8 cellular contexts compared by ENCODE assay signal in the genomic region with DNA sequence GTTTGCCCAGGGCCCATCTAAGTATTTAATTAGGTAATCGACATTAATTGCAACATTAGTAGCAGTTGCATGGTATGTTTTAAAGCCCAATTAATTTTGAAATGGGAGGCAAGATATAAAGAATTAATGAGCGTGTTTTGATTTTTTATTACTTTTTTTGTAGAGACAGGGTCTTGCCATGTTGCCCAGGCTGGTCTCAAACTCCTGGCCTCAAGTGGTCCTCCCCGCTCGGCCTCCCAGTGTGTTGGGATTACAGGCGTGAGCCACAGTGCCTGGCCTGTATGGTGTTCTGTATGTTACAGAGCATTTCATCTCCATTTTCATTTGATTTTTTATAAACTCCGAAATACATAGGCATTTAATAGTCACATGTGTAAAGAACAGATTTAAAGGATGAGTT. TPM values are rescaled to one million over a fixed set of nuclear protein-coding genes. Genes with fewer than 3 reads are reported as not detected.
DNase-seq lines count a peak whose midpoint lies in the region; ATAC-seq and TF ChIP-seq lines count a peak whose summit lies in the region.

No MANE protein-coding gene starts in this region.

- H2BK15ac ChIP-seq in IMR-90 (ENCODE audit: low read depth, low read length), result no peak overlapping the region

- CTCF ChIA-PET in A673 (lab: Charles Lee), result no interaction called here
- CTCF ChIA-PET in IMR-90 (lab: Yijun Ruan, JAX), result interaction anchor here (0.6 kb wide), 1 partner anchor 10 kb away, joined by 3 read pairs; no protein-coding TSS in a partner anchor

- no peak overlapping the region for H2BK20ac ChIP-seq in IMR-90 (ENCODE audit: low read depth, low read length)

- POLR2A ChIA-PET in A673 (lab: Charles Lee; ENCODE audit: low non-redundant PET), result no interaction called here
- POLR2A ChIA-PET in IMR-90 (lab: Charles Lee; ENCODE audit: unreplicated experiment), result no interaction called here

- intact Hi-C loops in A673 (cut with micrococcal nuclease; ENCODE audit: unreplicated experiment) (loop anchor here (5.0 kb wide), 1 partner anchor 48 kb away; a partner anchor contains a TSS), IMR-90 (cut with micrococcal nuclease) (no loop called here)

- peaks cover under 1 to 34% of the 10 kb centered on the region in 2 experiments for H3K79me1 ChIP-seq in IMR-90 (ENCODE audit: low read depth in 1 of 2, low read length in 2 of 2)

- H3K27ac ChIP-seq in A673 (ENCODE audit: low read depth, low read length, poor library complexity, severe bottlenecking) (peak overlapping the region; percentile 80), IMR-90 (ENCODE audit: insufficient read depth, low read length) (peak overlapping the region; percentile 88), muscle layer of colon (ENCODE audit: low read depth, low read length) (peak overlapping the region; percentile 89)

- H4K5ac ChIP-seq in IMR-90 (ENCODE audit: low read depth, low read length), result peak overlapping the region; percentile 93

- H3K4me1 ChIP-seq in A673 (ENCODE audit: insufficient read depth, low read length, poor library complexity, severe bottlenecking) (peaks cover 5% of the 10 kb centered on the region), IMR-90 (ENCODE audit: control insufficient read depth, insufficient read depth, low read length) (peaks cover 2% of the 10 kb centered on the region; the same call in 1 of the 2 replicates), muscle layer of colon (ENCODE audit: insufficient read depth, low read length) (peaks cover 18% of the 10 kb centered on the region)

- dilution Hi-C loops in IMR-90 (cut with HindIII; ENCODE audit: low sequenced_read_pairs, unreplicated experiment), result no loop called here

- peak overlapping the region; percentile 76 for H3K18ac ChIP-seq in IMR-90 (ENCODE audit: low read depth, low read length)

- peak overlapping the region; percentile 88; the same call in 1 of the 2 replicates for H3K56ac ChIP-seq in IMR-90 (ENCODE audit: extremely low read depth, insufficient read depth, low read length)

- H2AK5ac ChIP-seq in IMR-90 (ENCODE audit: low read depth, low read length), result peak overlapping the region; percentile 97

- H3K4me2 ChIP-seq in IMR-90 (ENCODE audit: low read depth, low read length), result peak overlapping the region; percentile 99

- peak overlapping the region; percentile 99 for H3K4me3 Mint-ChIP-seq in central memory CD8-positive, alpha-beta T cell

- H3K9ac ChIP-seq in IMR-90 (ENCODE audit: low read depth, low read length) (peak overlapping the region; percentile 98), muscle layer of colon (ENCODE audit: low read length) (peak overlapping the region; percentile 95)

- H3K27ac Mint-ChIP-seq in central memory CD8-positive, alpha-beta T cell (ENCODE audit: low read depth), result peak overlapping the region; percentile 97

- no CpG with 5 or more reads among the region's 6 CpGs for WGBS in IMR-90 (ENCODE audit: extremely low coverage in 2 of 2, insufficient read length in 1 of 2), 2 experiments

- peak overlapping the region; percentile 98 for H3K4ac ChIP-seq in IMR-90 (ENCODE audit: low read depth, low read length)

- peaks cover 7% of the 10 kb centered on the region; the same call in 1 of the 2 replicates for H4K20me1 ChIP-seq in IMR-90 (ENCODE audit: insufficient read depth, low read length)

- BruUV-seq in A673 (replicated peaks; lab: Mats Ljungman, UMichigan) (no TSS peak), IMR-90 (replicated peaks; lab: Mats Ljungman, UMichigan) (TSS peak; percentile 41)

- H2BK5ac ChIP-seq in IMR-90 (ENCODE audit: low read depth, low read length, poor library complexity, severe bottlenecking), result peak overlapping the region; percentile 61

- no peaks in the 10 kb centered on the region for H3K27me3 ChIP-seq in A673 (replicated peaks; ENCODE audit: insufficient read depth, low read depth, low read length, poor library complexity)
- no peaks in the 10 kb centered on the region for H3K27me3 ChIP-seq in IMR-90 (ENCODE audit: control insufficient read depth, insufficient read depth, low read length)
- H3K27me3 ChIP-seq in muscle layer of colon (ENCODE audit: control insufficient read depth in 1 of 2, insufficient read depth in 2 of 2, low read length in 2 of 2), result no peaks in the 10 kb centered on the region

- peak overlapping the region; percentile 92 for H4K91ac ChIP-seq in IMR-90 (ENCODE audit: insufficient read depth, low read depth, low read length)

- H3K27me3 Mint-ChIP-seq in central memory CD8-positive, alpha-beta T cell, result no peaks in the 10 kb centered on the region

- peak overlapping the region; percentile 100 for H2AK9ac ChIP-seq in IMR-90 (replicated peaks; ENCODE audit: low read depth, low read length, poor library complexity)

- H3K36me3 ChIP-seq in A673 (ENCODE audit: insufficient read depth, low read length, poor library complexity, severe bottlenecking) (peaks cover 13% of the 10 kb centered on the region), IMR-90 (ENCODE audit: control insufficient read depth, insufficient read depth, low read length) (peaks cover 16% of the 10 kb centered on the region), muscle layer of colon (ENCODE audit: insufficient read depth, low read length) (peaks cover 10% of the 10 kb centered on the region)

- ATAC-seq in IMR-90 (ENCODE audit: low read depth) (no peak), HG03439 (IDR thresholded peaks at IDR 0.05; ENCODE audit: unreplicated experiment) (no peak)
- ATAC-seq in central memory CD8-positive, alpha-beta T cell (replicated peaks; ENCODE audit: extremely low read depth, poor library complexity, severe bottlenecking), result no peak

- no peak for TF ChIP-seq RAD21 in IMR-90 (IDR thresholded peaks at IDR 0.05; ENCODE audit: low read length)

- 0 out of 2 replicates have a peak overlapping the region, but pooled peaks have one; percentile 41 for H2BK120ac ChIP-seq in IMR-90 (ENCODE audit: low read depth, low read length)

- H3K36me3 Mint-ChIP-seq in central memory CD8-positive, alpha-beta T cell (ENCODE audit: insufficient read depth), result peaks cover 29% of the 10 kb centered on the region

- H3K4me3 ChIP-seq in A673 (ENCODE audit: low read depth, low read length, poor library complexity, severe bottlenecking) (peak overlapping the region; percentile 64), IMR-90 (ENCODE audit: insufficient read depth, low read depth, low read length) (peak overlapping the region; percentile 85), muscle layer of colon (ENCODE audit: low read depth in 1 of 2, low read length in 2 of 2) (peak overlapping the region; percentile 97 to 98)

- H3K4me1 Mint-ChIP-seq in central memory CD8-positive, alpha-beta T cell, result peaks cover 32% of the 10 kb centered on the region

- peak overlapping the region; percentile 96 for H3K14ac ChIP-seq in IMR-90 (replicated peaks; ENCODE audit: low read depth, low read length)

- DNase-seq in A673 (ENCODE audit: low spot score), result no peak
- DNase-seq in IMR-90, result no peak
- no peak for DNase-seq in central memory CD8-positive, alpha-beta T cell (ENCODE audit: low spot score in 2 of 2)
- DNase-seq in midbrain (lab: John Stamatoyannopoulos, UW), result no peak
- no peak for DNase-seq in NCI-H345 (lab: John Stamatoyannopoulos, UW)
- no peak for DNase-seq in glomerular visceral epithelial cell (ENCODE audit: extremely low spot score)

- peak overlapping the region; percentile 85 to 97 for H4K8ac ChIP-seq in IMR-90 (ENCODE audit: low read depth in 2 of 2, low read length in 2 of 2)

- in situ Hi-C loops in IMR-90 (cut with MboI; ENCODE audit: low sequenced_read_pairs), result loop anchor here (10.0 kb wide), 1 partner anchor 670 kb away; a partner anchor contains a TSS

- no peak for TF ChIP-seq POLR2A in IMR-90 (IDR thresholded peaks at IDR 0.05; ENCODE audit: low read depth, low read length)

- peaks cover 5% of the 10 kb centered on the region for H3K9me3 ChIP-seq in A673 (ENCODE audit: low read depth, low read length, poor library complexity, severe bottlenecking)
- no peaks in the 10 kb centered on the region; the same call in 1 of the 2 replicates for H3K9me3 ChIP-seq in IMR-90 (ENCODE audit: control insufficient read depth, insufficient read depth, low read length)
- no peaks in the 10 kb centered on the region for H3K9me3 ChIP-seq in muscle layer of colon (ENCODE audit: low read length)

- H3K9me1 ChIP-seq in IMR-90 (ENCODE audit: insufficient read depth, low read length), result no peaks in the 10 kb centered on the region

- TF ChIP-seq CTCF in A673 (conservative IDR thresholded peaks at IDR 0.05; ENCODE audit: low read depth, low read length) (no peak), IMR-90 (conservative IDR thresholded peaks at IDR 0.05; ENCODE audit: low read depth, low read length) (no peak)

- H2AFZ ChIP-seq in IMR-90 (replicated peaks; ENCODE audit: low read length, poor library complexity), result peak overlapping the region; percentile 98

- peaks cover 6% of the 10 kb centered on the region for H3K9me3 Mint-ChIP-seq in central memory CD8-positive, alpha-beta T cell

- peak overlapping the region; percentile 98 for H3K23ac ChIP-seq in IMR-90 (ENCODE audit: low read depth, low read length)

TF ChIP-seq in IMR-90, 13 proteins besides CTCF, POLR2A, EP300 and RAD21 (continues in another document):
- TF ChIP-seq, protein P1, sequence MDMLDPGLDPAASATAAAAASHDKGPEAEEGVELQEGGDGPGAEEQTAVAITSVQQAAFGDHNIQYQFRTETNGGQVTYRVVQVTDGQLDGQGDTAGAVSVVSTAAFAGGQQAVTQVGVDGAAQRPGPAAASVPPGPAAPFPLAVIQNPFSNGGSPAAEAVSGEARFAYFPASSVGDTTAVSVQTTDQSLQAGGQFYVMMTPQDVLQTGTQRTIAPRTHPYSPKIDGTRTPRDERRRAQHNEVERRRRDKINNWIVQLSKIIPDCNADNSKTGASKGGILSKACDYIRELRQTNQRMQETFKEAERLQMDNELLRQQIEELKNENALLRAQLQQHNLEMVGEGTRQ (IDR thresholded peaks at IDR 0.05; ENCODE audit: low read depth, low read length), result no peak
- TF ChIP-seq MXI1 (IDR thresholded peaks at IDR 0.05; ENCODE audit: borderline replicate concordance, low read depth, low read length) (no peak), BHLHE40 (IDR thresholded peaks at IDR 0.05; ENCODE audit: low read depth, low read length) (no peak), FOS (IDR thresholded peaks at IDR 0.05; ENCODE audit: low read depth, low read length) (no peak), SMC3 (IDR thresholded peaks at IDR 0.05; ENCODE audit: low read depth, low read length) (no peak), MAZ (IDR thresholded peaks at IDR 0.05; ENCODE audit: borderline replicate concordance, low read depth, low read length) (no peak), RCOR1 (IDR thresholded peaks at IDR 0.05; ENCODE audit: insufficient replicate concordance, low read length) (no peak)

RNA-seq across cellular contexts. Expression of a gene that starts 0.9 kb away (rescaled TPM):
- total RNA-seq in A673 (2021) (21.3 and 24.4 TPM in 2 replicates), IMR-90 (2012; rRNA removed) (59.5 and 70.8 TPM in 2 replicates)
- 30.4 and 35.0 TPM in 2 replicates for polyA plus RNA-seq in IMR-90 (2012; rRNA removed)
- 9.1 and 14.6 TPM in 2 replicates for polyA plus RNA-seq in IMR-90 (2012; cell fraction: cytosol; rRNA removed)
- 2.6 and 20.7 TPM in 2 replicates for polyA plus RNA-seq in IMR-90 (2012; cell fraction: nucleus; rRNA removed; ENCODE audit: low replicate concordance)

RNA-seq across cellular contexts. Expression of a gene that starts 46.5 kb away (rescaled TPM):
- total RNA-seq in A673 (2021) (34.6 and 39.8 TPM in 2 replicates), IMR-90 (2012; rRNA removed) (18.9 and 19.2 TPM in 2 replicates)
- polyA plus RNA-seq in IMR-90 (2012; rRNA removed), result 37.9 and 39.3 TPM in 2 replicates
- polyA plus RNA-seq in IMR-90 (2012; cell fraction: cytosol; rRNA removed), result 29.3 and 30.0 TPM in 2 replicates
- 23.0 and 24.2 TPM in 2 replicates for polyA plus RNA-seq in IMR-90 (2012; cell fraction: nucleus; rRNA removed; ENCODE audit: low replicate concordance)
